ENCODE assay signal across 15 cellular contexts in genomic region chr12:51779876-51780275, GRCh38.
A peak's percentile ranks its signal among the peaks of the same experiment; 100 is the strongest.
DNase-seq lines count a peak whose midpoint lies in the region; ATAC-seq and TF ChIP-seq lines count a peak whose summit lies in the region.
"Had no signal": no experiment of that assay in that cellular context is flagged by ENCODE, and none has a peak within 500 bp of the region (broad histone marks: within the 10 kb centered on the region; RNA-seq: fewer than 3 reads in every experiment).

No MANE protein-coding gene starts in this region.

- no peak for ATAC-seq in left lung

- H3K4me2 ChIP-seq in OCI-LY3 (ENCODE audit: low read length) = 0 out of 2 replicates have a peak overlapping the region, but pooled peaks have one; percentile 7

- no peaks in the 10 kb centered on the region for H3K36me3 ChIP-seq in OCI-LY3 (replicated peaks; ENCODE audit: low read depth, low read length)
- H3K36me3 ChIP-seq in left lung = no peaks in the 10 kb centered on the region
- H3K36me3 ChIP-seq: HAP-1 had no signal

- H3K9me3 ChIP-seq in OCI-LY3 (ENCODE audit: insufficient read depth, low read length) (no peaks in the 10 kb centered on the region), left lung (no peaks in the 10 kb centered on the region)
- H3K9me3 ChIP-seq: HAP-1 had no signal

- no peak for TF ChIP-seq CTCF in OCI-LY3 (IDR thresholded peaks at IDR 0.05; ENCODE audit: low read depth, low read length)
- TF ChIP-seq CTCF in left lung (IDR thresholded peaks at IDR 0.05) = no peak

- H3K27ac ChIP-seq in OCI-LY3 (ENCODE audit: low read length) (no peak overlapping the region), left lung (no peak overlapping the region)

- intact Hi-C loops in left lung (cut with DNase I) = no loop called here

- peak; percentile 42 for DNase-seq in Ammon's horn (ENCODE audit: low spot score)
- DNase-seq in inferior parietal cortex (ENCODE audit: extremely low spot score) = peak; percentile 16
- DNase-seq in putamen (ENCODE audit: low spot score) = peak; percentile 16
- no peak for DNase-seq in NCI-H2081 treated with DMSO at 0.1 percent for 48 hours (lab: John Stamatoyannopoulos, UW)
- DNase-seq in left lung = no peak
- DNase-seq in COLO668 (lab: John Stamatoyannopoulos, UW; ENCODE audit: unreplicated experiment) = no peak
- DNase-seq: ACHN; C1 segment of cervical spinal cord; CD4-positive, alpha-beta T cell; COR-L47; DMS153; DMS79 treated with DMSO at 0.1 percent for 48 hours; EL had no signal

- H3K4me3 ChIP-seq in OCI-LY3 (ENCODE audit: low read length) = no peak overlapping the region
- H3K4me3 ChIP-seq in left lung = no peak overlapping the region
- H3K4me3 ChIP-seq: HAP-1 had no signal

- H3K4me1 ChIP-seq in OCI-LY3 (ENCODE audit: low read length) (peaks cover 18% of the 10 kb centered on the region), left lung (no peaks in the 10 kb centered on the region)
- H3K4me1 ChIP-seq: HAP-1 had no signal

- no peaks in the 10 kb centered on the region for H3K27me3 ChIP-seq in OCI-LY3 (ENCODE audit: low read depth, low read length)
- peaks cover 7 to 8% of the 10 kb centered on the region in 2 donors for H3K27me3 ChIP-seq in left lung

- no peaks in the 10 kb centered on the region for H4K20me1 ChIP-seq in OCI-LY3 (ENCODE audit: insufficient read depth, low read length)

- H2AFZ ChIP-seq in OCI-LY3 (ENCODE audit: low read depth, low read length) = no peak overlapping the region

- no peaks in the 10 kb centered on the region for H3K79me2 ChIP-seq in OCI-LY3 (ENCODE audit: low read length)

- no peak overlapping the region for H3K9ac ChIP-seq in OCI-LY3 (ENCODE audit: low read length)

Comparison
In these comparisons a context has a peak if more than half of its experiments do, and no peak if none do; other contexts are left out.
1. DNase-seq: peak in Ammon's horn (single experiment), inferior parietal cortex (single experiment) and putamen (single experiment); none in NCI-H2081 treated with DMSO at 0.1 percent for 48 hours (single experiment), left lung (0 of 2) and COLO668 (single experiment).